In genomic region chr18:27844416-27844792, GRCh38 we compare ENCODE assay signal across 1 cellular context.
TF ChIP-seq lines count a peak whose summit lies in the region.

No MANE protein-coding gene starts in this region.

TF ChIP-seq in SK-N-SH treated with all-trans-retinoic acid at 6 μM for 48 hours, 23 proteins besides CTCF, POLR2A, EP300 and RAD21 (continued from another document):
- no peak for TF ChIP-seq PATZ1 (CRISPR knock-in tag; IDR thresholded peaks at IDR 0.05; ENCODE audit: borderline replicate concordance)
- TF ChIP-seq SNAI2 (CRISPR knock-in tag; IDR thresholded peaks at IDR 0.05) = no peak
- TF ChIP-seq BACH2 (CRISPR knock-in tag; IDR thresholded peaks at IDR 0.05; ENCODE audit: borderline replicate concordance) = no peak
